9 cellular contexts compared by ENCODE assay signal in genomic region chr1:16172964-16173446, GRCh38. TPM values are rescaled to one million over a fixed set of nuclear protein-coding genes. Genes with fewer than 3 reads are reported as not detected.
DNase-seq lines count a peak whose midpoint lies in the region; ATAC-seq and TF ChIP-seq lines count a peak whose summit lies in the region.
"Had no signal": no experiment of that assay in that cellular context is flagged by ENCODE, and none has a peak within 500 bp of the region (broad histone marks: within the 10 kb centered on the region; RNA-seq: fewer than 3 reads in every experiment).

No MANE protein-coding gene starts in this region.

- H3K4me1 Mint-ChIP-seq in progenitor cell of endocrine pancreas (ENCODE audit: low read depth) (peaks cover 16% of the 10 kb centered on the region), T-cell (peaks cover 15 to 21% (median 17%) of the 10 kb centered on the region in 3 donors)
- peaks cover 16% of the 10 kb centered on the region for H3K4me1 Mint-ChIP-seq in activated naive CD4-positive, alpha-beta T cell treated with anti-CD3 and anti-CD28 coated beads, Interleukin-2, amount 10 ng/mL, durations not matched to agents 7 days and 5 days

- no TSS peak for BruUV-seq in HCT116 (replicated peaks; lab: Mats Ljungman, UMichigan)

- H3K4me3 Mint-ChIP-seq in progenitor cell of endocrine pancreas (ENCODE audit: low read depth) (no peak overlapping the region), T-cell (no peak overlapping the region)
- no peak overlapping the region for H3K4me3 Mint-ChIP-seq in activated naive CD4-positive, alpha-beta T cell treated with anti-CD3 and anti-CD28 coated beads, Interleukin-2, amount 10 ng/mL, durations not matched to agents 7 days and 5 days

- peak overlapping the region; percentile 92 for H3K27ac Mint-ChIP-seq in progenitor cell of endocrine pancreas
- no peak overlapping the region for H3K27ac Mint-ChIP-seq in T-cell
- no peak overlapping the region for H3K27ac Mint-ChIP-seq in activated naive CD4-positive, alpha-beta T cell treated with anti-CD3 and anti-CD28 coated beads, Interleukin-2, amount 10 ng/mL, durations not matched to agents 7 days and 5 days

- RAD21 ChIA-PET in HCT116 (lab: Charles Lee; ENCODE audit: low non-redundant PET in 1 of 2, low total read pairs in 2 of 2, uncharacterized antibody in 2 of 2, unreplicated experiment in 2 of 2) = interaction anchor here in 1 of 2 experiments (0.6 kb wide), 1 partner anchor 16 kb away, joined by 3 read pairs; no protein-coding TSS in a partner anchor

- no peaks in the 10 kb centered on the region for H3K27me3 Mint-ChIP-seq in progenitor cell of endocrine pancreas
- H3K27me3 Mint-ChIP-seq in T-cell = peaks cover 0 to 10% of the 10 kb centered on the region in 2 donors
- peaks cover 72% of the 10 kb centered on the region for H3K27me3 Mint-ChIP-seq in activated naive CD4-positive, alpha-beta T cell treated with anti-CD3 and anti-CD28 coated beads, Interleukin-2, amount 10 ng/mL, durations not matched to agents 7 days and 5 days

- peak overlapping the region; percentile 28 to 41 for H3K4me3 ChIP-seq in HCT116 (replicated peaks in 1 of 2; ENCODE audit: low read depth in 1 of 2, low read length in 2 of 2)
- H3K4me3 ChIP-seq in SK-N-SH (ENCODE audit: low read depth in 2 of 2, low read length in 1 of 2) = no peak overlapping the region
- no peak overlapping the region for H3K4me3 ChIP-seq in fibroblast of lung (replicated peaks in 1 of 4; ENCODE audit: control extremely low read depth in 1 of 4, insufficient read depth in 1 of 4, low read depth in 3 of 4, low read length in 4 of 4)

- H3K27me3 ChIP-seq in HCT116 (ENCODE audit: insufficient read depth, low read length) (no peaks in the 10 kb centered on the region), SK-N-SH (ENCODE audit: insufficient read depth) (no peaks in the 10 kb centered on the region), fibroblast of lung (ENCODE audit: control insufficient read depth, insufficient read depth, low read length) (no peaks in the 10 kb centered on the region)

- WGBS in SK-N-SH (ENCODE audit: low lambda C conversion rate) = 78% methylated on average over 12 of the region's 14 CpGs

- no peaks in the 10 kb centered on the region for H3K36me3 Mint-ChIP-seq in progenitor cell of endocrine pancreas (ENCODE audit: insufficient read depth)
- no peaks in the 10 kb centered on the region for H3K36me3 Mint-ChIP-seq in T-cell
- no peaks in the 10 kb centered on the region for H3K36me3 Mint-ChIP-seq in activated naive CD4-positive, alpha-beta T cell treated with anti-CD3 and anti-CD28 coated beads, Interleukin-2, amount 10 ng/mL, durations not matched to agents 7 days and 5 days

- POLR2A ChIA-PET in HCT116 (lab: Charles Lee) (interaction anchor here (0.8 to 3.9 kb wide), 11 partner anchors 9 to 190 kb away, joined by 3 to 30 read pairs (median 5); partner anchors contain the start of genes EPHA2 and FAM131C), SK-N-SH (lab: Yijun Ruan, JAX) (no interaction called here), T-cell (lab: Charles Lee) (no interaction called here)

- peak overlapping the region; percentile 71 for H3K4me2 ChIP-seq in HCT116 (ENCODE audit: low read length)
- peak overlapping the region; percentile 44 for H3K4me2 ChIP-seq in SK-N-SH
- H3K4me2 ChIP-seq in fibroblast of lung (ENCODE audit: extremely low read depth, insufficient read depth, low read length) = no peak overlapping the region

- TF ChIP-seq RAD21 in HCT116 (IDR thresholded peaks at IDR 0.05; ENCODE audit: low read depth) (no peak), SK-N-SH (IDR thresholded peaks at IDR 0.05; ENCODE audit: low read length) (no peak)

- H2AFZ ChIP-seq in HCT116 (ENCODE audit: low read depth, low read length, poor library complexity, severe bottlenecking) (no peak overlapping the region), SK-N-SH (ENCODE audit: low read depth) (no peak overlapping the region), fibroblast of lung (ENCODE audit: low read length) (no peak overlapping the region)

- no peaks in the 10 kb centered on the region for H3K9me2 ChIP-seq in HCT116 (ENCODE audit: insufficient read depth)
- no peaks in the 10 kb centered on the region for H3K9me2 ChIP-seq in SK-N-SH

- H3K4me1 ChIP-seq in HCT116 (ENCODE audit: control insufficient read depth in 1 of 2, insufficient read depth in 2 of 2, low read length in 2 of 2) = peaks cover 82 to 100% of the 10 kb centered on the region in 2 experiments
- H3K4me1 ChIP-seq in SK-N-SH (ENCODE audit: control insufficient read depth in 1 of 2, insufficient read depth in 2 of 2, low read depth in 1 of 2, low read length in 1 of 2) = peaks cover 32 to 38% of the 10 kb centered on the region in 2 experiments; a peak in 3 of 4 replicates
- peaks cover 41% of the 10 kb centered on the region for H3K4me1 ChIP-seq in fibroblast of lung (ENCODE audit: control insufficient read depth, extremely low read depth, insufficient read depth, low read length)

- ATAC-seq in HCT116 (peak; percentile 70), T-cell (replicated peaks in 1 of 4) (no peak), HG03469 (IDR thresholded peaks at IDR 0.05; ENCODE audit: unreplicated experiment) (no peak)

- H3K9ac ChIP-seq in HCT116 (ENCODE audit: low read length) (peak overlapping the region; percentile 71), SK-N-SH (peak overlapping the region; percentile 10; the same call in 1 of the 2 replicates), fibroblast of lung (ENCODE audit: insufficient read depth, low read length) (peak overlapping the region; percentile 24)

- no peaks in the 10 kb centered on the region for H3K79me2 ChIP-seq in HCT116 (ENCODE audit: insufficient read depth, low read length)
- no peaks in the 10 kb centered on the region for H3K79me2 ChIP-seq in SK-N-SH (ENCODE audit: insufficient read depth)
- H3K79me2 ChIP-seq in fibroblast of lung (ENCODE audit: control insufficient read depth, insufficient read depth, low read length) = no peaks in the 10 kb centered on the region

- H3F3A ChIP-seq in SK-N-SH (replicated peaks; ENCODE audit: insufficient read depth) = peaks cover 17% of the 10 kb centered on the region

- H3K36me3 ChIP-seq in HCT116 (ENCODE audit: control insufficient read depth in 1 of 2, insufficient read depth in 2 of 2, low read length in 2 of 2) (no peaks in the 10 kb centered on the region), SK-N-SH (replicated peaks in 1 of 2; ENCODE audit: control insufficient read depth in 1 of 2, insufficient read depth in 2 of 2, low read length in 1 of 2) (no peaks in the 10 kb centered on the region), fibroblast of lung (ENCODE audit: control insufficient read depth, insufficient read depth, low read length) (no peaks in the 10 kb centered on the region)

- H4K20me1 ChIP-seq in HCT116 (ENCODE audit: insufficient read depth) (no peaks in the 10 kb centered on the region), SK-N-SH (ENCODE audit: insufficient read depth) (no peaks in the 10 kb centered on the region), fibroblast of lung (ENCODE audit: control insufficient read depth, extremely low read depth, insufficient read depth, low read length) (no peaks in the 10 kb centered on the region)

- H3K9me3 Mint-ChIP-seq in progenitor cell of endocrine pancreas (ENCODE audit: low read depth) = no peaks in the 10 kb centered on the region
- no peaks in the 10 kb centered on the region for H3K9me3 Mint-ChIP-seq in T-cell
- no peaks in the 10 kb centered on the region for H3K9me3 Mint-ChIP-seq in activated naive CD4-positive, alpha-beta T cell treated with anti-CD3 and anti-CD28 coated beads, Interleukin-2, amount 10 ng/mL, durations not matched to agents 7 days and 5 days

- TF ChIP-seq CTCF in HCT116 (IDR thresholded peaks at IDR 0.05 in 2 of 3, conservative IDR thresholded peaks at IDR 0.05 in 1 of 3; ENCODE audit: borderline replicate concordance in 1 of 3, insufficient read depth in 1 of 3, low read depth in 2 of 3, low read length in 2 of 3) (no peak), SK-N-SH (IDR thresholded peaks at IDR 0.05) (no peak), fibroblast of lung (conservative IDR thresholded peaks at IDR 0.05 in 1 of 2, IDR thresholded peaks at IDR 0.05 in 1 of 2; ENCODE audit: low read depth in 1 of 2, low read length in 2 of 2) (no peak), progenitor cell of endocrine pancreas (IDR thresholded peaks at IDR 0.05; ENCODE audit: unreplicated experiment) (no peak)

- CTCF ChIA-PET in HCT116 (lab: Charles Lee) (interaction anchor here (1.1 to 1.2 kb wide), 2 partner anchors 91 to 94 kb away, joined by 5 read pairs; no protein-coding TSS in a partner anchor), SK-N-SH (lab: Yijun Ruan, JAX) (interaction anchor here (1.0 to 1.3 kb wide), 2 partner anchors 9 to 94 kb away, joined by 3 to 7 read pairs; no protein-coding TSS in a partner anchor), T-cell (lab: Charles Lee) (interaction anchor here in 1 of 2 donors (0.7 to 1.6 kb wide), 2 partner anchors 94 to 102 kb away, joined by 6 read pairs; no protein-coding TSS in a partner anchor)
- CTCF ChIA-PET in activated naive CD4-positive, alpha-beta T cell treated with anti-CD3 and anti-CD28 coated beads, Interleukin-2, amount 10 ng/mL, durations not matched to agents 7 days and 5 days (lab: Charles Lee) = no interaction called here

- peak; percentile 91 for DNase-seq in HCT116 (ENCODE audit: low read depth, low spot score)
- DNase-seq in SK-N-SH = no peak
- peak; percentile 51 to 86 for DNase-seq in fibroblast of lung (ENCODE audit: low read depth in 2 of 2)
- DNase-seq in progenitor cell of endocrine pancreas (ENCODE audit: low spot score, unreplicated experiment) = no peak
- DNase-seq in T-cell = no peak
- DNase-seq in activated naive CD4-positive, alpha-beta T cell treated with anti-CD3 and anti-CD28 coated beads, Interleukin-2, amount 10 ng/mL, durations not matched to agents 7 days and 5 days = no peak
- no peak for DNase-seq in NCI-H1694 treated with DMSO at 0.1 percent for 48 hours (lab: John Stamatoyannopoulos, UW)
- DNase-seq: stimulated activated CD4-positive, alpha-beta T cell treated with anti-CD3 and anti-CD28 coated beads, Interleukin-4, amount 100 ng/mL, for 24 hours had no signal

- H3K9me3 ChIP-seq in HCT116 (ENCODE audit: control insufficient read depth in 1 of 2, insufficient read depth in 1 of 2, low read depth in 1 of 2, low read length in 2 of 2) (no peaks in the 10 kb centered on the region), SK-N-SH (no peaks in the 10 kb centered on the region), fibroblast of lung (ENCODE audit: control insufficient read depth, insufficient read depth, low read depth, low read length) (no peaks in the 10 kb centered on the region)

- intact Hi-C loops in HCT116 (cut with micrococcal nuclease) = no loop called here

- TF ChIP-seq POLR2A in HCT116 (IDR thresholded peaks at IDR 0.05; ENCODE audit: borderline replicate concordance, extremely low read depth, insufficient read depth, insufficient read length) = no peak

- TF ChIP-seq EP300 in SK-N-SH (IDR thresholded peaks at IDR 0.05; ENCODE audit: borderline replicate concordance in 1 of 2, low read depth in 1 of 2, low read length in 1 of 2) = no peak

- H3K27ac ChIP-seq in HCT116 (ENCODE audit: low read depth, low read length) (peak overlapping the region; percentile 95), SK-N-SH (ENCODE audit: low read depth in 2 of 2, low read length in 1 of 2) (peak overlapping the region; percentile 18 to 53), fibroblast of lung (ENCODE audit: insufficient read depth, low read length) (peak overlapping the region; percentile 13)

RNA-seq across cellular contexts. Expression of gene EPHA2, which starts 17.1 kb away (rescaled TPM):
- total RNA-seq in HCT116 (2021; ENCODE audit: unreplicated experiment) (164 TPM), fibroblast of lung (21.1 and 24.6 TPM in 2 replicates), progenitor cell of endocrine pancreas (28.3 and 31.9 TPM in 2 replicates), T-cell (under 1 TPM in 4 of 5 donors, not detected in 1; 0.19 to 0.66 (median 0.41) TPM)
- 167 and 209 TPM in 2 replicates for polyA plus RNA-seq in HCT116 (2012)
- polyA plus RNA-seq in SK-N-SH (2012; rRNA removed) (82.2 and 126 TPM in 2 replicates), fibroblast of lung (9.8 and 22.6 TPM in 2 replicates)
- polyA plus RNA-seq in SK-N-SH (2012; cell fraction: cytosol; rRNA removed) = 47.2 and 71.1 TPM in 2 replicates
- polyA plus RNA-seq in SK-N-SH (2012; cell fraction: nucleus; rRNA removed) = 164 and 170 TPM in 2 replicates
- polyA plus RNA-seq in fibroblast of lung (2012) = 11.0 and 26.4 TPM in 2 replicates
- 46.5 and 99.3 TPM in 2 replicates for polyA minus RNA-seq in fibroblast of lung (ENCODE audit: low replicate concordance)

RNA-seq across cellular contexts. Expression of gene ARHGEF19, which starts 39.4 kb away (rescaled TPM):
- total RNA-seq in HCT116 (2021; ENCODE audit: unreplicated experiment) = 59.7 TPM
- polyA plus RNA-seq in HCT116 (2012) = 47.5 and 50.2 TPM in 2 replicates
- polyA plus RNA-seq in SK-N-SH (2012; rRNA removed) = 11.5 and 11.8 TPM in 2 replicates
- 3.7 and 6.1 TPM in 2 replicates for polyA plus RNA-seq in SK-N-SH (2012; cell fraction: cytosol; rRNA removed)
- 29.3 and 39.8 TPM in 2 replicates for polyA plus RNA-seq in SK-N-SH (2012; cell fraction: nucleus; rRNA removed)
- total RNA-seq in fibroblast of lung = 3.3 and 3.6 TPM in 2 replicates
- 2.5 and 3.3 TPM in 2 replicates for polyA plus RNA-seq in fibroblast of lung
- 4.9 and 5.1 TPM in 2 replicates for polyA plus RNA-seq in fibroblast of lung (2012)
- polyA minus RNA-seq in fibroblast of lung (ENCODE audit: low replicate concordance) = 6.9 and 7.3 TPM in 2 replicates
- total RNA-seq in progenitor cell of endocrine pancreas = 146 and 151 TPM in 2 replicates
- 10 to 100 TPM in 3 of 5 donors, 1 to 10 TPM in 2; 7.0 to 17.6 (median 12.3) TPM for total RNA-seq in T-cell

Comparison
In these comparisons a context has a peak if more than half of its experiments do, and no peak if none do; other contexts are left out.
1. DNase-seq: peak in HCT116 (single experiment) and fibroblast of lung (2 of 2); none in SK-N-SH (single experiment), progenitor cell of endocrine pancreas (single experiment), T-cell (0 of 34), activated naive CD4-positive, alpha-beta T cell treated with anti-CD3 and anti-CD28 coated beads, Interleukin-2, amount 10 ng/mL, durations not matched to agents 7 days and 5 days (single experiment) and NCI-H1694 treated with DMSO at 0.1 percent for 48 hours (single experiment).
2. H3K27ac ChIP-seq: peak in every context shown above with its lines; median percentile 95 in HCT116; 36 in SK-N-SH; 13 in fibroblast of lung.
3. H3K4me3 ChIP-seq: peak in HCT116 (2 of 2); none in SK-N-SH (0 of 2) and fibroblast of lung (0 of 4).
4. H3K9ac ChIP-seq: peak in every context shown above with its lines; median percentile 71 in HCT116; 24 in fibroblast of lung; 10 in SK-N-SH.
5. RNA of gene EPHA2, which starts 17.1 kb away (total RNA-seq): 164 TPM in HCT116 (single experiment), 28.3 to 31.9 TPM in progenitor cell of endocrine pancreas and 21.1 to 24.6 TPM in fibroblast of lung; 0.19 to 0.66 TPM in T-cell; every median in the first group is over 10 times any median in the second.